In the genomic region with DNA sequence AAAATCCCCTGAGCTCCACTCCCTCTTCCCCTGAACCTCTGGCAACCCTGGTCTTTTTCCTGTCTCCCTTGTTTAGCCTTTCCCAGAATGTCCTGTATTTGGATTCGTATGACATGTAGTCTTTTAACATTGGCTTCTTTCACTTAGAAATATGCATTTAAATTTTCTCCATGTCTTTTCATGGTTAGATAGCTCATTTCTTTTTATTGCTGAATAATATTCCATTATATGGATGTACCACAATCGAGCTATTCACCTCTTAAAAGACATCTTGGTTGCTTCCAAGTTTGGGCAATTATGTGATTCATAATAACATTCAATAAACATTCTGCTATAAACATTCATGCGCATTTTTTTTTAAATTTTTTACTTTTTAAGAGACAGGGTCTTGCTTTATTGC, we compare ENCODE assay signal across 8 cellular contexts.
"Had no signal": no experiment of that assay in that cellular context is flagged by ENCODE, and none has a peak within 500 bp of the region (broad histone marks: within the 10 kb centered on the region; RNA-seq: fewer than 3 reads in every experiment).

No MANE protein-coding gene starts in this region.

- H3K4me3 ChIP-seq: GM12878 had no signal

- FAIRE-seq: G401.6, GM12878, GM12891, GM12892, GM18507, GM19239 had no signal

- ATAC-seq: GM12878 had no signal

- DNase-seq: GDM1, GF-D8 had no signal
